Comparison of ENCODE assay signal across 12 cellular contexts in the genomic region with DNA sequence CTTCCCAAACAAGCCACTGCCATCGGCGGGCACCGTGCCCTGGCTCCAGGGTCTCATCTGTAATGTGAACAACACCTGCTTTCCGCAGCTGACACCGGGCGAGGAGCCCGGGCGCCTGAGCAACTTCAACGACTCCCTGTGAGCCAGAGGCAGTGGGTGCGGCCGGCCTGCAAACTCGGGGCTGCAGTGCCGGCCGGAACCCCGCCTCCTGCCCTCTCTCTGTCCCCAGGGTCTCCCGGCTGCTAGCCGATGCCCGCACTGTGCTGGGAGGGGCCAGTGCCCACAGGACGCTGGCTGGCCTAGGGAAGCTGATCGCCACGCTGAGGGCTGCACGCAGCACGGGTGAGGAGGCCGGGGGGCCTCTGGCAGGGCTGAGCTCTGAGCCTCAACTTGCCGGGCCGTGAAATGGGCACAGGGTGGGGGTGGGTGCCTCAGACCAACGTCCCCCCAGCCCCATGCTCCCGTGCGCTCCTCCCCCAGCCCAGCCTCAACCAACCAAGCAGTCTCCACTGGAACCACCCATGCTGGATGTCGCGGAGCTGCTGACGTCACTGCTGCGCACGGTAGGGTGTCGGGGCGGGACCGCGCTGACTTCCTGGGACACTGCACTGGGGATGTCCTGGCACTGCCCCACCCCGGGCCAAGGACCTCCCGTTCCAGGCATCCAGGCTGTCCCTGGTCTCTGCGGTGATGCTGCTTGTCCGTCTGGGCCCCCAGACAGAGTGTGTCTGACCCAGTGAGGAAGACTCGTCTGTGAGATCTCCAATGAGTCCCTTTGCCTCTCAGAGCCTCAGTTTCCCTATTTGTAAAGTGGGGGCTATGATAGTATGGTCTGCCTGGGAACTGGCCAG. TPM values are rescaled to one million over a fixed set of nuclear protein-coding genes. Genes with fewer than 3 reads are reported as not detected.
DNase-seq lines count a peak whose midpoint lies in the region; ATAC-seq and TF ChIP-seq lines count a peak whose summit lies in the region.
"Had no signal": no experiment of that assay in that cellular context is flagged by ENCODE, and none has a peak within 500 bp of the region (broad histone marks: within the 10 kb centered on the region; RNA-seq: fewer than 3 reads in every experiment).

No MANE protein-coding gene starts in this region.

- no peaks in the 10 kb centered on the region for H3K36me3 ChIP-seq in duodenal mucosa (ENCODE audit: control insufficient read depth in 1 of 2, insufficient read depth in 2 of 2, low read length in 2 of 2)
- H3K36me3 ChIP-seq in neutrophil: peaks cover 78% of the 10 kb centered on the region

- H3K9me3 ChIP-seq in duodenal mucosa (ENCODE audit: control insufficient read depth in 1 of 2, low read length in 2 of 2) (no peaks in the 10 kb centered on the region), neutrophil (no peaks in the 10 kb centered on the region)

- intact Hi-C loops in dorsolateral prefrontal cortex (cut with DNase I): loop anchor here in 1 of 2 donors (2.0 to 5.0 kb wide), 2 partner anchors 21 to 55 kb away; a partner anchor contains a TSS

- H3K27me3 ChIP-seq in duodenal mucosa (ENCODE audit: control insufficient read depth in 1 of 2, insufficient read depth in 2 of 2, low read length in 2 of 2) (no peaks in the 10 kb centered on the region), neutrophil (no peaks in the 10 kb centered on the region), dorsolateral prefrontal cortex (no peaks in the 10 kb centered on the region)

- peak overlapping the region; percentile 51 to 67 for H3K9ac ChIP-seq in duodenal mucosa (ENCODE audit: low read depth in 1 of 2, low read length in 2 of 2)

- TF ChIP-seq CTCF in neutrophil (IDR thresholded peaks at IDR 0.05): no peak
- TF ChIP-seq CTCF in dorsolateral prefrontal cortex (IDR thresholded peaks at IDR 0.05 in 54 of 56, conservative IDR thresholded peaks at IDR 0.05 in 2 of 56; ENCODE audit: low read depth in 1 of 56, partially characterized antibody in 56 of 56): no peak

- H3K27ac ChIP-seq in duodenal mucosa (ENCODE audit: low read depth, low read length): no peak overlapping the region
- peak overlapping the region; percentile 100 for H3K27ac ChIP-seq in neutrophil
- no peak overlapping the region for H3K27ac ChIP-seq in dorsolateral prefrontal cortex

- H3K4me3 ChIP-seq in duodenal mucosa (ENCODE audit: low read depth in 1 of 2, low read length in 2 of 2) (peak overlapping the region; percentile 71 to 81), neutrophil (ENCODE audit: low read depth in 1 of 2, low read length in 1 of 2) (peak overlapping the region; percentile 82 to 98), dorsolateral prefrontal cortex (peak overlapping the region in 29 of 59 donors; percentile 65 to 92 (median 77))

- H3K4me1 ChIP-seq in duodenal mucosa (ENCODE audit: control insufficient read depth in 1 of 2, insufficient read depth in 2 of 2, low read length in 2 of 2) (peaks cover 27 to 55% of the 10 kb centered on the region in 2 donors), neutrophil (ENCODE audit: control insufficient read depth in 1 of 2, insufficient read depth in 1 of 2, low read depth in 1 of 2, low read length in 1 of 2) (peaks cover 42 to 49% of the 10 kb centered on the region in 2 experiments)

- ATAC-seq in HG02973 (IDR thresholded peaks at IDR 0.05; ENCODE audit: unreplicated experiment): no peak

- DNase-seq in DMS 273 (lab: John Stamatoyannopoulos, UW; ENCODE audit: unreplicated experiment) (peak; percentile 83), DMS 273 treated with DMSO at 0.1 percent for 48 hours (lab: John Stamatoyannopoulos, UW) (no peak), NCI-H2171 (lab: John Stamatoyannopoulos, UW) (peak; percentile 59), dorsolateral prefrontal cortex (no peak), C1 segment of cervical spinal cord (lab: John Stamatoyannopoulos, UW) (no peak)
- DNase-seq: activated CD4-positive, CD25-positive, alpha-beta regulatory T cell treated with anti-CD3 and anti-CD28 coated beads, Interleukin-2, amount 50 U/mL, for 72 hours; NCI-H510A had no signal

RNA-seq across cellular contexts. Expression of a gene that starts 2.2 kb away (rescaled TPM):
- total RNA-seq in dorsolateral prefrontal cortex: 10 to 100 TPM; 12.5 to 56.5 (median 28.1) TPM

RNA-seq across cellular contexts. Expression of a gene that starts 15.7 kb away (rescaled TPM):
- 10 to 100 TPM in 31 of 120 experiments, 1 to 10 TPM in 89; 1.1 to 28.7 (median 6.6) TPM for total RNA-seq in dorsolateral prefrontal cortex

RNA-seq across cellular contexts. Expression of a gene that starts 20.7 kb away (rescaled TPM):
- total RNA-seq in dorsolateral prefrontal cortex: not detected
- total RNA-seq: glomerular endothelial cell, omental fat pad had no signal

RNA-seq across cellular contexts. Expression of a gene that starts 21.1 kb away (rescaled TPM):
- total RNA-seq in dorsolateral prefrontal cortex: 100 to 1,000 TPM in 119 of 120 experiments, 10 to 100 TPM in 1; 98.2 to 236 (median 132) TPM

RNA-seq across cellular contexts. Expression of a gene that starts 24.9 kb away (rescaled TPM):
- total RNA-seq in dorsolateral prefrontal cortex: 10 to 100 TPM in 55 of 120 experiments, 1 to 10 TPM in 65; 2.8 to 23.4 (median 9.5) TPM

Comparison
In these comparisons a context has a peak if more than half of its experiments do, and no peak if none do; other contexts are left out.
1. DNase-seq: peak in DMS 273 (single experiment) and NCI-H2171 (single experiment); none in DMS 273 treated with DMSO at 0.1 percent for 48 hours (single experiment), dorsolateral prefrontal cortex (0 of 10) and C1 segment of cervical spinal cord (0 of 14).